8 cellular contexts compared by ENCODE assay signal in genomic region chr17:64503821-64504768, GRCh38. TPM values are rescaled to one million over a fixed set of nuclear protein-coding genes. Genes with fewer than 3 reads are reported as not detected.
A peak's percentile ranks its signal among the peaks of the same experiment; 100 is the strongest.
DNase-seq lines count a peak whose midpoint lies in the region; ATAC-seq, FAIRE-seq and TF ChIP-seq lines count a peak whose summit lies in the region.

No MANE protein-coding gene starts in this region.

- TF ChIP-seq POLR2A in K562 (conservative IDR thresholded peaks at IDR 0.05): no peak

- WGBS in K562 (ENCODE audit: insufficient coverage, low coverage, missing lambda C conversion rate): 56% methylated on average over 7 of the region's 7 CpGs

- no peak for TF ChIP-seq EP300 in K562 (IDR thresholded peaks at IDR 0.05; ENCODE audit: low read length)

- DNase-seq in activated T-cell treated with anti-CD3 and anti-CD28 coated beads, Interleukin-2, amount 50 U/mL, for 72 hours: peak in 1 of 2 donors; percentile 11
- no peak for DNase-seq in activated T-cell treated with anti-CD3 and anti-CD28 coated beads, Interleukin-2, amount 50 U/mL, for 1 hour
- DNase-seq in K562 (ENCODE audit: extremely low read depth in 1 of 4, low spot score in 3 of 4): no peak
- no peak for DNase-seq in lower lobe of right lung
- no peak for DNase-seq in type B pancreatic cell (ENCODE audit: extremely low spot score, unreplicated experiment)
- no peak for DNase-seq in activated gamma-delta T cell (lab: John Stamatoyannopoulos, UW)
- DNase-seq in DMS153 (lab: John Stamatoyannopoulos, UW): no peak

- in situ Hi-C loops in K562 (cut with MboI): no loop called here

- ATAC-seq in activated T-cell treated with anti-CD3 and anti-CD28 coated beads, Interleukin-2, amount 50 U/mL, for 72 hours (replicated peaks in 1 of 2): no peak
- ATAC-seq in K562 (no peak), lower lobe of right lung (no peak), HG02973 (IDR thresholded peaks at IDR 0.05; ENCODE audit: unreplicated experiment) (no peak)

- no peaks in the 10 kb centered on the region for H3K27me3 Mint-ChIP-seq in activated T-cell treated with anti-CD3 and anti-CD28 coated beads, Interleukin-2, amount 50 U/mL, for 72 hours (ENCODE audit: low read depth)
- H3K27me3 Mint-ChIP-seq in type B pancreatic cell: peaks cover 12% of the 10 kb centered on the region

- H3K4me3 Mint-ChIP-seq in activated T-cell treated with anti-CD3 and anti-CD28 coated beads, Interleukin-2, amount 50 U/mL, for 72 hours: peak overlapping the region; percentile 98 to 99
- H3K4me3 Mint-ChIP-seq in type B pancreatic cell: peak overlapping the region; percentile 98

- no TSS peak for BruUV-seq in K562 (replicated peaks; lab: Mats Ljungman, UMichigan)

- H3K9me1 ChIP-seq in K562 (ENCODE audit: control insufficient read depth, insufficient read depth, low read length): no peaks in the 10 kb centered on the region

- H3K9me3 ChIP-seq in K562 (replicated peaks; ENCODE audit: control insufficient read depth, insufficient read depth, low read depth, low read length) (no peaks in the 10 kb centered on the region), lower lobe of right lung (no peaks in the 10 kb centered on the region)

- peak overlapping the region; percentile 99 for H3K27ac Mint-ChIP-seq in activated T-cell treated with anti-CD3 and anti-CD28 coated beads, Interleukin-2, amount 50 U/mL, for 72 hours
- peak overlapping the region; percentile 100 for H3K27ac Mint-ChIP-seq in type B pancreatic cell

- H3K9ac ChIP-seq in K562 (ENCODE audit: insufficient read depth in 1 of 2, low read depth in 2 of 2, low read length in 2 of 2): peak overlapping the region in 1 of 2 experiments; percentile 98; a peak in 2 of 4 replicates

- TF ChIP-seq RAD21 in K562 (CRISPR knock-in tag; conservative IDR thresholded peaks at IDR 0.05 in 1 of 2, IDR thresholded peaks at IDR 0.05 in 1 of 2): no peak

- no peak overlapping the region for H2AFZ ChIP-seq in K562 (ENCODE audit: low read depth, low read length)

- CTCF ChIA-PET in K562 (lab: Yijun Ruan, JAX; ENCODE audit: low intra/inter-chr PET ratio): no interaction called here

- no peak for FAIRE-seq in K562 (lab: Jason Lieb, UNC)

- H3K36me3 Mint-ChIP-seq in activated T-cell treated with anti-CD3 and anti-CD28 coated beads, Interleukin-2, amount 50 U/mL, for 72 hours (ENCODE audit: insufficient read depth in 2 of 2): peaks cover 47 to 69% of the 10 kb centered on the region in 2 donors
- peaks cover 70% of the 10 kb centered on the region for H3K36me3 Mint-ChIP-seq in type B pancreatic cell

- TF ChIP-seq CTCF in K562 (IDR thresholded peaks at IDR 0.05 in 2 of 3, conservative IDR thresholded peaks at IDR 0.05 in 1 of 3; ENCODE audit: insufficient read depth in 2 of 3, low read depth in 1 of 3, low read length in 3 of 3): no peak
- no peak for TF ChIP-seq CTCF in lower lobe of right lung (IDR thresholded peaks at IDR 0.05)
- no peak for TF ChIP-seq CTCF in type B pancreatic cell (conservative IDR thresholded peaks at IDR 0.05)

- POLR2A ChIA-PET in K562 (lab: Yijun Ruan, JAX): interaction anchor here (0.7 to 5.2 kb wide), 16 partner anchors 7 to 214 kb away, joined by 4 to 114 read pairs (median 8); partner anchors contain the start of gene POLG2

- H3K79me2 ChIP-seq in K562 (ENCODE audit: control insufficient read depth, insufficient read depth, low read length): peaks cover 88% of the 10 kb centered on the region

- H3K4me2 ChIP-seq in K562 (ENCODE audit: insufficient read depth, low read length): peak overlapping the region; percentile 98

- H3K27ac ChIP-seq in K562 (ENCODE audit: extremely low read depth, low read depth, low read length) (peak overlapping the region; percentile 97; the same call in 2 of the 3 replicates), lower lobe of right lung (peak overlapping the region; percentile 100)

- H3K4me1 ChIP-seq in K562 (replicated peaks in 1 of 2; ENCODE audit: control insufficient read depth in 2 of 2, insufficient read depth in 2 of 2, low read length in 2 of 2) (peaks cover 6 to 13% of the 10 kb centered on the region in 2 experiments; a peak in 3 of 5 replicates), lower lobe of right lung (peaks cover 68% of the 10 kb centered on the region)

- H3K9me3 Mint-ChIP-seq in activated T-cell treated with anti-CD3 and anti-CD28 coated beads, Interleukin-2, amount 50 U/mL, for 72 hours: no peaks in the 10 kb centered on the region
- H3K9me3 Mint-ChIP-seq in type B pancreatic cell: no peaks in the 10 kb centered on the region

- peaks cover 75% of the 10 kb centered on the region for H3K36me3 ChIP-seq in K562 (ENCODE audit: control insufficient read depth, insufficient read depth, low read length)
- H3K36me3 ChIP-seq in lower lobe of right lung: peaks cover 65% of the 10 kb centered on the region

- H3K27me3 ChIP-seq in K562 (ENCODE audit: control insufficient read depth in 2 of 2, insufficient read depth in 2 of 2, low read length in 2 of 2): no peaks in the 10 kb centered on the region
- H3K27me3 ChIP-seq in lower lobe of right lung (ENCODE audit: low read depth): no peaks in the 10 kb centered on the region

- peak overlapping the region; percentile 77 for H3K4me3 ChIP-seq in K562
- H3K4me3 ChIP-seq in lower lobe of right lung: peak overlapping the region; percentile 80

- H4K20me1 ChIP-seq in K562 (replicated peaks; ENCODE audit: control insufficient read depth, insufficient read depth, low read length): peaks cover 30% of the 10 kb centered on the region

- H3K4me1 Mint-ChIP-seq in activated T-cell treated with anti-CD3 and anti-CD28 coated beads, Interleukin-2, amount 50 U/mL, for 72 hours (ENCODE audit: low read depth): peaks cover 77% of the 10 kb centered on the region
- H3K4me1 Mint-ChIP-seq in type B pancreatic cell (ENCODE audit: unreplicated experiment): peaks cover 40% of the 10 kb centered on the region

- intact Hi-C loops in K562 (cut with micrococcal nuclease): loop anchor here (10.0 kb wide), 1 partner anchor 231 kb away; no protein-coding TSS in a partner anchor
- intact Hi-C loops in lower lobe of right lung (cut with DNase I): no loop called here

RNA-seq across cellular contexts. Expression of gene DDX5, which starts 2.0 kb away (rescaled TPM):
- total RNA-seq in activated T-cell treated with anti-CD3 and anti-CD28 coated beads, Interleukin-2, amount 50 U/mL, for 72 hours: 1,000 to 10,000 TPM; 1,029 to 1,188 TPM
- total RNA-seq in K562 (2011; cell fraction: chromatin; rRNA removed; ENCODE audit: low replicate concordance): 1,248 and 2,950 TPM in 2 replicates
- 714 and 743 TPM in 2 replicates for total RNA-seq in K562 (2011; cell fraction: nucleolus; rRNA removed)
- total RNA-seq in K562 (2011; cell fraction: nucleoplasm; rRNA removed): 971 and 1,084 TPM in 2 replicates
- 239 and 306 TPM in 2 replicates for total RNA-seq in K562 (2014; rRNA removed)
- 411 and 440 TPM in 2 replicates for total RNA-seq in K562 (2014; rRNA removed; fragmentation: Illumina TruSeq; extraction: Trizol)
- 386 and 426 TPM in 2 replicates for total RNA-seq in K562 (2015; rRNA removed; fragmentation: Illumina TruSeq; extraction: Trizol)
- total RNA-seq in K562 (2021): 616 and 622 TPM in 2 replicates
- polyA plus RNA-seq in K562 (2011; rRNA removed): 721 and 729 TPM in 2 replicates
- 392 and 499 TPM in 2 replicates for polyA plus RNA-seq in K562 (2011; cell fraction: cytosol; rRNA removed)
- 2,138 and 2,865 TPM in 2 replicates for polyA plus RNA-seq in K562 (2011; cell fraction: nucleus; rRNA removed)
- 332 and 354 TPM in 2 replicates for polyA plus RNA-seq in K562 (2012)
- polyA plus RNA-seq in K562 (2014; fragmentation: Illumina TruSeq; extraction: Trizol): 579 and 604 TPM in 2 replicates
- 1,000 to 10,000 TPM in 1 of 2 experiments, 100 to 1,000 TPM in 1; 487 to 1,639 TPM for polyA plus RNA-seq in K562 (2014; fragmentation: Nextera tagmentation; extraction: Ambion mirVana)
- 1,331 and 1,452 TPM in 2 replicates for polyA plus RNA-seq in K562 (2014; rRNA removed)
- polyA minus RNA-seq in K562 (2011; rRNA and poly(A)+ RNA removed): 481 and 488 TPM in 2 replicates
- 167 and 272 TPM in 2 replicates for polyA minus RNA-seq in K562 (2011; cell fraction: cytosol; rRNA and poly(A)+ RNA removed)
- polyA minus RNA-seq in K562 (2011; cell fraction: nucleus; rRNA and poly(A)+ RNA removed): 1,052 and 1,975 TPM in 2 replicates
- 964 TPM for total RNA-seq in lower lobe of right lung
- 729 and 758 TPM in 2 replicates for total RNA-seq in type B pancreatic cell (ENCODE audit: low replicate concordance)

RNA-seq across cellular contexts. Expression of gene CEP95, which starts 2.7 kb away (rescaled TPM):
- total RNA-seq in activated T-cell treated with anti-CD3 and anti-CD28 coated beads, Interleukin-2, amount 50 U/mL, for 72 hours: 10 to 100 TPM; 70.9 to 80.3 TPM
- 138 and 394 TPM in 2 replicates for total RNA-seq in K562 (2011; cell fraction: chromatin; rRNA removed; ENCODE audit: low replicate concordance)
- total RNA-seq in K562 (2011; cell fraction: nucleolus; rRNA removed): 72.7 and 85.0 TPM in 2 replicates
- 132 and 153 TPM in 2 replicates for total RNA-seq in K562 (2011; cell fraction: nucleoplasm; rRNA removed)
- 51.3 and 53.5 TPM in 2 replicates for total RNA-seq in K562 (2014; rRNA removed)
- 71.8 and 80.0 TPM in 2 replicates for total RNA-seq in K562 (2014; rRNA removed; fragmentation: Illumina TruSeq; extraction: Trizol)
- total RNA-seq in K562 (2015; rRNA removed; fragmentation: Illumina TruSeq; extraction: Trizol): 50.0 and 57.1 TPM in 2 replicates
- total RNA-seq in K562 (2021): 48.0 and 48.3 TPM in 2 replicates
- polyA plus RNA-seq in K562 (2011; rRNA removed): 80.7 and 83.4 TPM in 2 replicates
- polyA plus RNA-seq in K562 (2011; cell fraction: cytosol; rRNA removed): 9.7 and 20.4 TPM in 2 replicates
- polyA plus RNA-seq in K562 (2011; cell fraction: nucleus; rRNA removed): 149 and 214 TPM in 2 replicates
- 34.4 and 59.0 TPM in 2 replicates for polyA plus RNA-seq in K562 (2012)
- polyA plus RNA-seq in K562 (2014; fragmentation: Illumina TruSeq; extraction: Trizol): 54.4 and 56.9 TPM in 2 replicates
- 10 to 100 TPM; 26.7 to 40.0 TPM for polyA plus RNA-seq in K562 (2014; fragmentation: Nextera tagmentation; extraction: Ambion mirVana)
- polyA plus RNA-seq in K562 (2014; rRNA removed): 61.0 and 75.0 TPM in 2 replicates
- polyA minus RNA-seq in K562 (2011; rRNA and poly(A)+ RNA removed): 62.6 and 76.6 TPM in 2 replicates
- polyA minus RNA-seq in K562 (2011; cell fraction: cytosol; rRNA and poly(A)+ RNA removed): 27.3 and 27.7 TPM in 2 replicates
- 61.9 and 125 TPM in 2 replicates for polyA minus RNA-seq in K562 (2011; cell fraction: nucleus; rRNA and poly(A)+ RNA removed)
- total RNA-seq in lower lobe of right lung: 34.2 TPM
- 52.1 and 76.2 TPM in 2 replicates for total RNA-seq in type B pancreatic cell (ENCODE audit: low replicate concordance)

RNA-seq across cellular contexts. Expression of gene POLG2, which starts 7.2 kb away (rescaled TPM):
- 10 to 100 TPM; 40.7 to 47.2 TPM for total RNA-seq in activated T-cell treated with anti-CD3 and anti-CD28 coated beads, Interleukin-2, amount 50 U/mL, for 72 hours
- 92.4 and 167 TPM in 2 replicates for total RNA-seq in K562 (2011; cell fraction: chromatin; rRNA removed; ENCODE audit: low replicate concordance)
- total RNA-seq in K562 (2011; cell fraction: nucleolus; rRNA removed): 66.1 and 68.5 TPM in 2 replicates
- total RNA-seq in K562 (2011; cell fraction: nucleoplasm; rRNA removed): 74.9 and 93.0 TPM in 2 replicates
- total RNA-seq in K562 (2014; rRNA removed) (26.6 and 28.8 TPM in 2 replicates), K562 (2014; rRNA removed; fragmentation: Illumina TruSeq; extraction: Trizol) (34.9 and 37.9 TPM in 2 replicates), K562 (2015; rRNA removed; fragmentation: Illumina TruSeq; extraction: Trizol) (36.4 and 37.0 TPM in 2 replicates), K562 (2021) (39.5 and 44.2 TPM in 2 replicates), lower lobe of right lung (12.0 TPM), type B pancreatic cell (ENCODE audit: low replicate concordance) (15.4 and 22.9 TPM in 2 replicates)
- polyA plus RNA-seq in K562 (2011; rRNA removed) (42.8 and 44.8 TPM in 2 replicates), K562 (2014; fragmentation: Illumina TruSeq; extraction: Trizol) (31.0 and 37.4 TPM in 2 replicates), K562 (2014; fragmentation: Nextera tagmentation; extraction: Ambion mirVana) (10 to 100 TPM; 13.4 to 14.6 TPM), K562 (2014; rRNA removed) (41.1 and 43.0 TPM in 2 replicates)
- polyA plus RNA-seq in K562 (2011; cell fraction: cytosol; rRNA removed): 7.8 and 17.8 TPM in 2 replicates
- polyA plus RNA-seq in K562 (2011; cell fraction: nucleus; rRNA removed): 74.3 and 76.8 TPM in 2 replicates
- 32.5 and 35.4 TPM in 2 replicates for polyA plus RNA-seq in K562 (2012)
- 34.0 and 36.5 TPM in 2 replicates for polyA minus RNA-seq in K562 (2011; rRNA and poly(A)+ RNA removed)
- polyA minus RNA-seq in K562 (2011; cell fraction: cytosol; rRNA and poly(A)+ RNA removed): 12.9 and 15.7 TPM in 2 replicates
- polyA minus RNA-seq in K562 (2011; cell fraction: nucleus; rRNA and poly(A)+ RNA removed): 56.1 and 86.0 TPM in 2 replicates

RNA-seq across cellular contexts. Expression of gene MILR1, which starts 55.2 kb away (rescaled TPM):
- total RNA-seq in activated T-cell treated with anti-CD3 and anti-CD28 coated beads, Interleukin-2, amount 50 U/mL, for 72 hours: under 1 TPM in 1 of 2 donors, not detected in 1; 0.58 TPM
- 10.8 and 12.0 TPM in 2 replicates for total RNA-seq in K562 (2011; cell fraction: chromatin; rRNA removed; ENCODE audit: low replicate concordance)
- 5.0 and 6.2 TPM in 2 replicates for total RNA-seq in K562 (2011; cell fraction: nucleolus; rRNA removed)
- total RNA-seq in K562 (2011; cell fraction: nucleoplasm; rRNA removed): 5.9 and 8.5 TPM in 2 replicates
- total RNA-seq in K562 (2014; rRNA removed) (3.8 and 4.3 TPM in 2 replicates), K562 (2014; rRNA removed; fragmentation: Illumina TruSeq; extraction: Trizol) (7.5 and 8.7 TPM in 2 replicates), K562 (2015; rRNA removed; fragmentation: Illumina TruSeq; extraction: Trizol) (14.1 and 16.2 TPM in 2 replicates), K562 (2021) (4.1 and 4.7 TPM in 2 replicates), lower lobe of right lung (19.6 TPM), type B pancreatic cell (ENCODE audit: low replicate concordance) (not detected in 2 replicates)
- polyA plus RNA-seq in K562 (2011; rRNA removed) (5.6 and 9.7 TPM in 2 replicates), K562 (2014; fragmentation: Illumina TruSeq; extraction: Trizol) (13.3 and 14.7 TPM in 2 replicates), K562 (2014; fragmentation: Nextera tagmentation; extraction: Ambion mirVana) (1 to 10 TPM; 4.6 to 7.1 TPM), K562 (2014; rRNA removed) (7.1 and 7.8 TPM in 2 replicates)
- polyA plus RNA-seq in K562 (2011; cell fraction: cytosol; rRNA removed): 4.1 and 8.7 TPM in 2 replicates
- polyA plus RNA-seq in K562 (2011; cell fraction: nucleus; rRNA removed): 10.0 and 12.4 TPM in 2 replicates
- polyA plus RNA-seq in K562 (2012): 9.0 and 64.8 TPM in 2 replicates
- polyA minus RNA-seq in K562 (2011; rRNA and poly(A)+ RNA removed): 3.8 and 5.5 TPM in 2 replicates
- polyA minus RNA-seq in K562 (2011; cell fraction: cytosol; rRNA and poly(A)+ RNA removed): 1.8 TPM in 1 of 2 replicates, not detected in the other
- 2.2 and 5.1 TPM in 2 replicates for polyA minus RNA-seq in K562 (2011; cell fraction: nucleus; rRNA and poly(A)+ RNA removed)
